In genomic region chr20:37270586-37271420, GRCh38 we compare ENCODE assay signal across 1 cellular context.
TF ChIP-seq lines count a peak whose summit lies in the region.

No MANE protein-coding gene starts in this region.

TF ChIP-seq in GM12878, 131 proteins besides CTCF, POLR2A, EP300 and RAD21 (continued from another document):
- no peak for TF ChIP-seq E2F4 (IDR thresholded peaks at IDR 0.05; ENCODE audit: low read depth, low read length)
- no peak for TF ChIP-seq HDGF (IDR thresholded peaks at IDR 0.05)
- no peak for TF ChIP-seq MYC (IDR thresholded peaks at IDR 0.05; ENCODE audit: insufficient read depth, insufficient read length, insufficient replicate concordance, low read length, severe bottlenecking)
- TF ChIP-seq CHD1 (IDR thresholded peaks at IDR 0.05; ENCODE audit: low read depth, low read length): no peak
- no peak for TF ChIP-seq FOS (IDR thresholded peaks at IDR 0.05; ENCODE audit: borderline replicate concordance, extremely low read depth, insufficient read length)
- no peak for TF ChIP-seq RFX5 (IDR thresholded peaks at IDR 0.05; ENCODE audit: low read depth, low read length)
- peak; percentile 59; the same call in 2 of the 3 replicates for TF ChIP-seq POU2F2 (IDR thresholded peaks at IDR 0.05; ENCODE audit: borderline replicate concordance, low read depth, low read length)
- no peak for TF ChIP-seq ZNF622 (IDR thresholded peaks at IDR 0.05)
- 0 out of 2 replicates have a peak, but pooled peaks have one; percentile 37 for TF ChIP-seq NBN (IDR thresholded peaks at IDR 0.05)
